8 cellular contexts compared by ENCODE assay signal in genomic region chr2:110390351-110391034, GRCh38.
A peak's percentile ranks its signal among the peaks of the same experiment; 100 is the strongest.
DNase-seq lines count a peak whose midpoint lies in the region; ATAC-seq and TF ChIP-seq lines count a peak whose summit lies in the region.
"Not testable (repeated sequence)": the region's sequence is repeated elsewhere in the genome, so short reads cannot be mapped to it uniquely, and the experiment has no call there.

No MANE protein-coding gene starts in this region.

- not testable (repeated sequence) for H3K4me3 ChIP-seq in CD4-positive, CD25-positive, alpha-beta regulatory T cell (ENCODE audit: low read depth, low read length); PC-9; colonic mucosa

- BruUV-seq in PC-9 (replicated peaks; lab: Mats Ljungman, UMichigan): not testable (repeated sequence)

- not testable (repeated sequence) for H3K9ac ChIP-seq in colonic mucosa (ENCODE audit: low read depth in 2 of 2, low read length in 2 of 2)

- not testable (repeated sequence) for H3K9me2 ChIP-seq in PC-9 (ENCODE audit: insufficient read depth)

- H3K9me3 ChIP-seq in CD4-positive, CD25-positive, alpha-beta regulatory T cell (ENCODE audit: control insufficient read depth in 2 of 2, low read length in 2 of 2); PC-9 (ENCODE audit: insufficient read depth, low read depth); colonic mucosa: not testable (repeated sequence)

- H2AFZ ChIP-seq in PC-9: not testable (repeated sequence)

- H3K27me3 Mint-ChIP-seq in CD4-positive, CD25-positive, alpha-beta regulatory T cell; HFFc6 (ENCODE audit: insufficient read depth); activated CD8-positive, alpha-beta T cell treated with anti-CD3 and anti-CD28 coated beads, Interleukin-2, amount 10 ng/mL, durations not matched to agents 7 days and 5 days (ENCODE audit: low read depth); naive thymus-derived CD8-positive, alpha-beta T cell; stimulated activated naive B cell treated with anti-CD40 and anti-IgM and Interleukin-4, amounts not matched to agents 10 μg/mL and 1 μg/mL and 100 μg/mL, for 72 hours: not testable (repeated sequence)

- TF ChIP-seq CTCF in HFFc6 (IDR thresholded peaks at IDR 0.05): peak; percentile 40
- peak; percentile 23; the same call in 1 of the 2 replicates for TF ChIP-seq CTCF in PC-9 (conservative IDR thresholded peaks at IDR 0.05)
- TF ChIP-seq CTCF in colonic mucosa (IDR thresholded peaks at IDR 0.05): not testable (repeated sequence)

- H3K27ac Mint-ChIP-seq in CD4-positive, CD25-positive, alpha-beta regulatory T cell; HFFc6; activated CD8-positive, alpha-beta T cell treated with anti-CD3 and anti-CD28 coated beads, Interleukin-2, amount 10 ng/mL, durations not matched to agents 7 days and 5 days; naive thymus-derived CD8-positive, alpha-beta T cell; stimulated activated naive B cell treated with anti-CD40 and anti-IgM and Interleukin-4, amounts not matched to agents 10 μg/mL and 1 μg/mL and 100 μg/mL, for 72 hours: not testable (repeated sequence)

- CTCF ChIA-PET in PC-9 (lab: Charles Lee); activated CD8-positive, alpha-beta T cell treated with anti-CD3 and anti-CD28 coated beads, Interleukin-2, amount 10 ng/mL, durations not matched to agents 7 days and 5 days (lab: Charles Lee): not testable (repeated sequence)

- H3K4me1 ChIP-seq in CD4-positive, CD25-positive, alpha-beta regulatory T cell (ENCODE audit: control insufficient read depth, insufficient read depth, low read length, poor library complexity, severe bottlenecking); PC-9 (replicated peaks; ENCODE audit: insufficient read depth); colonic mucosa: not testable (repeated sequence)

- not testable (repeated sequence) for H3K9me3 Mint-ChIP-seq in CD4-positive, CD25-positive, alpha-beta regulatory T cell; HFFc6; activated CD8-positive, alpha-beta T cell treated with anti-CD3 and anti-CD28 coated beads, Interleukin-2, amount 10 ng/mL, durations not matched to agents 7 days and 5 days (ENCODE audit: insufficient read depth); naive thymus-derived CD8-positive, alpha-beta T cell; stimulated activated naive B cell treated with anti-CD40 and anti-IgM and Interleukin-4, amounts not matched to agents 10 μg/mL and 1 μg/mL and 100 μg/mL, for 72 hours

- DNase-seq in CD4-positive, CD25-positive, alpha-beta regulatory T cell; HFFc6; activated CD8-positive, alpha-beta T cell treated with anti-CD3 and anti-CD28 coated beads, Interleukin-2, amount 10 ng/mL, durations not matched to agents 7 days and 5 days; left cardiac atrium; stimulated activated naive B cell treated with anti-CD40 and anti-IgM and Interleukin-4, amounts not matched to agents 10 μg/mL and 1 μg/mL and 100 μg/mL, for 72 hours: not testable (repeated sequence)
- DNase-seq in PC-9 (peak in 1 of 2 experiments; percentile 2), colonic mucosa (peak; percentile 15)
- DNase-seq in naive thymus-derived CD8-positive, alpha-beta T cell: peak in 2 of 10 donors; percentile 1 to 26

- H3K4me3 Mint-ChIP-seq in CD4-positive, CD25-positive, alpha-beta regulatory T cell; HFFc6; activated CD8-positive, alpha-beta T cell treated with anti-CD3 and anti-CD28 coated beads, Interleukin-2, amount 10 ng/mL, durations not matched to agents 7 days and 5 days; naive thymus-derived CD8-positive, alpha-beta T cell; stimulated activated naive B cell treated with anti-CD40 and anti-IgM and Interleukin-4, amounts not matched to agents 10 μg/mL and 1 μg/mL and 100 μg/mL, for 72 hours: not testable (repeated sequence)

- H3K4me2 ChIP-seq in PC-9: not testable (repeated sequence)

- intact Hi-C loops in PC-9 (cut with micrococcal nuclease; ENCODE audit: unreplicated experiment); colonic mucosa (cut with DNase I); left cardiac atrium (cut with DNase I): not testable (repeated sequence)

- H3K79me2 ChIP-seq in PC-9 (ENCODE audit: low read depth): not testable (repeated sequence)

- peak; percentile 24 to 45 for ATAC-seq in CD4-positive, CD25-positive, alpha-beta regulatory T cell (ENCODE audit: low read depth in 2 of 2)
- ATAC-seq in activated CD8-positive, alpha-beta T cell treated with anti-CD3 and anti-CD28 coated beads, Interleukin-2, amount 10 ng/mL, durations not matched to agents 7 days and 5 days: peak; percentile 51
- peak; percentile 32 to 35 for ATAC-seq in left cardiac atrium
- ATAC-seq in naive thymus-derived CD8-positive, alpha-beta T cell: peak; percentile 49 to 56
- peak; percentile 37 to 54 for ATAC-seq in stimulated activated naive B cell treated with anti-CD40 and anti-IgM and Interleukin-4, amounts not matched to agents 10 μg/mL and 1 μg/mL and 100 μg/mL, for 72 hours (replicated peaks)

- not testable (repeated sequence) for H3K36me3 ChIP-seq in CD4-positive, CD25-positive, alpha-beta regulatory T cell (ENCODE audit: control insufficient read depth, insufficient read depth, low read length); PC-9 (ENCODE audit: low read depth); colonic mucosa

- H3K27me3 ChIP-seq in CD4-positive, CD25-positive, alpha-beta regulatory T cell (ENCODE audit: control insufficient read depth, insufficient read depth, low read length); PC-9 (ENCODE audit: insufficient read depth, low read depth); colonic mucosa: not testable (repeated sequence)

- H3K4me1 Mint-ChIP-seq in CD4-positive, CD25-positive, alpha-beta regulatory T cell; HFFc6 (ENCODE audit: low read depth); activated CD8-positive, alpha-beta T cell treated with anti-CD3 and anti-CD28 coated beads, Interleukin-2, amount 10 ng/mL, durations not matched to agents 7 days and 5 days (ENCODE audit: low read depth); naive thymus-derived CD8-positive, alpha-beta T cell; stimulated activated naive B cell treated with anti-CD40 and anti-IgM and Interleukin-4, amounts not matched to agents 10 μg/mL and 1 μg/mL and 100 μg/mL, for 72 hours: not testable (repeated sequence)

- H3K36me3 Mint-ChIP-seq in CD4-positive, CD25-positive, alpha-beta regulatory T cell; HFFc6 (ENCODE audit: low read depth); activated CD8-positive, alpha-beta T cell treated with anti-CD3 and anti-CD28 coated beads, Interleukin-2, amount 10 ng/mL, durations not matched to agents 7 days and 5 days (ENCODE audit: low read depth); naive thymus-derived CD8-positive, alpha-beta T cell; stimulated activated naive B cell treated with anti-CD40 and anti-IgM and Interleukin-4, amounts not matched to agents 10 μg/mL and 1 μg/mL and 100 μg/mL, for 72 hours: not testable (repeated sequence)

- not testable (repeated sequence) for H3K27ac ChIP-seq in CD4-positive, CD25-positive, alpha-beta regulatory T cell (ENCODE audit: insufficient read depth, low read length, poor library complexity, severe bottlenecking); PC-9; colonic mucosa

- not testable (repeated sequence) for H4K20me1 ChIP-seq in PC-9 (ENCODE audit: insufficient read depth)

- H3F3A ChIP-seq in PC-9 (ENCODE audit: insufficient read depth, low read depth): not testable (repeated sequence)

- POLR2A ChIA-PET in PC-9 (lab: Charles Lee; ENCODE audit: unreplicated experiment); activated CD8-positive, alpha-beta T cell treated with anti-CD3 and anti-CD28 coated beads, Interleukin-2, amount 10 ng/mL, durations not matched to agents 7 days and 5 days (lab: Charles Lee); naive thymus-derived CD8-positive, alpha-beta T cell (lab: Charles Lee): not testable (repeated sequence)
